ENCODE assay signal across 23 cellular contexts in the genomic region with DNA sequence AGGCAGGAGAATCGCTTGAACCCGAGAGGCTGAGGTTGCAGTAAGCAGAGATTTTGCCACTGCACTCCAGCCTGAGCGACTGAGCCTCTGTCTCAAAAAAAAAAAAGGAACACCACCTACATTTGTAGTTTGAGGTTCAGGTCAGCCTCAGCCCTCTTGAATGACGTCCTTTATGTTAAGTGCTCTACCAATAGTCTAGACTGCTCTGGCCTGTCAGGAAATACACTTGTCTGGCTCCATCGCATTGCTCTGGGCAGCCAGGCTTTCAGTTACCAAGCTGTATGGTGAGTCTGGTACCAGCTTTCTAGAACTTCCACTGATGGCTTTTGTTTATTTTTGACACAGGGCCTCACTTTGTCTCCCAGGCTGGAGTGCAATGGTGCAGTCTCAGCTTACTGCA. TPM values are rescaled to one million over a fixed set of nuclear protein-coding genes. Genes with fewer than 3 reads are reported as not detected.
DNase-seq lines count a peak whose midpoint lies in the region; ATAC-seq, FAIRE-seq and TF ChIP-seq lines count a peak whose summit lies in the region.
"Had no signal": no experiment of that assay in that cellular context is flagged by ENCODE, and none has a peak within 500 bp of the region (broad histone marks: within the 10 kb centered on the region; RNA-seq: fewer than 3 reads in every experiment).

No MANE protein-coding gene starts in this region.

- BruUV-seq in HepG2 (replicated peaks; lab: Mats Ljungman, UMichigan), result no TSS peak

- FAIRE-seq in HepG2 (lab: Jason Lieb, UNC), result no peak
- FAIRE-seq: A549, D721Med, G401.6, GM12891, GM19239 had no signal

- H3K4me3 ChIP-seq in HepG2 (replicated peaks in 1 of 3; ENCODE audit: insufficient read depth in 1 of 3, low read depth in 2 of 3, low read length in 3 of 3), result no peak overlapping the region
- H3K4me3 ChIP-seq in right lobe of liver, result no peak overlapping the region
- no peak overlapping the region for H3K4me3 ChIP-seq in lower lobe of right lung
- H3K4me3 ChIP-seq: A549; BLaER1 treated with 17β-estradiol and CSF1 and Interleukin-3, amounts not matched to agents 10 nM and 100 nM had no signal

- no peaks in the 10 kb centered on the region for H3K9me3 ChIP-seq in HepG2 (ENCODE audit: low read length)
- no peaks in the 10 kb centered on the region for H3K9me3 ChIP-seq in right lobe of liver
- H3K9me3 ChIP-seq in lower lobe of right lung, result no peaks in the 10 kb centered on the region
- H3K9me3 ChIP-seq: A549; BLaER1 treated with 17β-estradiol and CSF1 and Interleukin-3, amounts not matched to agents 10 nM and 100 nM; Caco-2 had no signal

- ATAC-seq in HepG2, result no peak
- ATAC-seq in right lobe of liver, result no peak
- peak; percentile 61 to 70 for ATAC-seq in lower lobe of right lung
- no peak for ATAC-seq in HG02642 (IDR thresholded peaks at IDR 0.05; ENCODE audit: poor library complexity, unreplicated experiment)
- no peak for ATAC-seq in HG03354 (IDR thresholded peaks at IDR 0.05; ENCODE audit: poor library complexity, severe bottlenecking, unreplicated experiment)
- ATAC-seq: A549; CD8-positive, alpha-beta T cell had no signal

- no peak overlapping the region for H3K27ac ChIP-seq in HepG2 (ENCODE audit: extremely low read length, insufficient read depth, low read length)
- H3K27ac ChIP-seq in right lobe of liver, result no peak overlapping the region
- H3K27ac ChIP-seq in lower lobe of right lung, result no peak overlapping the region
- H3K27ac ChIP-seq: 22Rv1; A549; BLaER1 treated with 17β-estradiol and CSF1 and Interleukin-3, amounts not matched to agents 10 nM and 100 nM; C4-2B had no signal

- in situ Hi-C loops in HepG2 (cut with HindIII; ENCODE audit: extremely low pct_ligation_motif_present, low pct_unique_long_range_greater_than_20kb), result no loop called here

- TF ChIP-seq CTCF in HepG2 (CRISPR knock-in tag; IDR thresholded peaks at IDR 0.05) (no peak), right lobe of liver (IDR thresholded peaks at IDR 0.05) (no peak), lower lobe of right lung (IDR thresholded peaks at IDR 0.05) (no peak)

- H3K4me1 ChIP-seq in HepG2 (ENCODE audit: insufficient read depth, low read length) (peaks cover 21% of the 10 kb centered on the region), right lobe of liver (peaks cover 0 to 13% (median 2%) of the 10 kb centered on the region in 4 donors), lower lobe of right lung (peaks cover 10% of the 10 kb centered on the region)

- no peaks in the 10 kb centered on the region for H4K20me1 ChIP-seq in HepG2 (ENCODE audit: insufficient read depth, low read length)

- CTCF ChIA-PET in HepG2 (lab: Yijun Ruan, JAX; ENCODE audit: low intra/inter-chr PET ratio, low total read pairs), result no interaction called here

- WGBS in HepG2 (ENCODE audit: low lambda C conversion rate), result 97% methylated on average over 5 of the region's 5 CpGs
- WGBS in right lobe of liver (ENCODE audit: insufficient coverage, low coverage, low lambda C conversion rate, missing lambda C conversion rate), result no CpG with 5 or more reads among the region's 5 CpGs

- no peak overlapping the region for H3K4me2 ChIP-seq in HepG2 (ENCODE audit: low read depth, low read length)
- H3K4me2 ChIP-seq: A549; BLaER1 treated with 17β-estradiol and CSF1 and Interleukin-3, amounts not matched to agents 10 nM and 100 nM had no signal

- intact Hi-C loops in HepG2 (cut with micrococcal nuclease; ENCODE audit: unreplicated experiment) (no loop called here), right lobe of liver (cut with DNase I) (no loop called here), lower lobe of right lung (cut with DNase I) (no loop called here)

- H3K36me3 ChIP-seq in HepG2 (replicated peaks in 1 of 2; ENCODE audit: control insufficient read depth in 1 of 2, insufficient read depth in 2 of 2, low read length in 2 of 2) (peaks cover 23 to 60% of the 10 kb centered on the region in 2 experiments), right lobe of liver (peaks cover 0 to 20% (median 3%) of the 10 kb centered on the region in 4 donors), lower lobe of right lung (peaks cover 49% of the 10 kb centered on the region)

- no peak overlapping the region for H3K9ac ChIP-seq in HepG2 (ENCODE audit: insufficient read depth, low read depth, low read length)

- TF ChIP-seq EP300 in HepG2 (IDR thresholded peaks at IDR 0.05; ENCODE audit: low read depth in 2 of 2, low read length in 2 of 2) (no peak), HepG2 (CRISPR knock-in tag; IDR thresholded peaks at IDR 0.05; ENCODE audit: borderline replicate concordance) (no peak)

- H2AFZ ChIP-seq in HepG2 (ENCODE audit: low read length), result no peak overlapping the region

- no peak for TF ChIP-seq RAD21 in HepG2 (CRISPR knock-in tag; IDR thresholded peaks at IDR 0.05)

- H3K79me2 ChIP-seq in HepG2 (ENCODE audit: insufficient read depth, low read length), result peaks cover 35% of the 10 kb centered on the region

- DNase-seq in HepG2 (ENCODE audit: low spot score) (no peak), right lobe of liver (no peak), lower lobe of right lung (no peak)
- DNase-seq: AML-193; Caco-2; Calu3; CD4-positive, alpha-beta T cell; CD8-positive, alpha-beta T cell; DMS79 treated with DMSO at 0.1 percent for 48 hours; GF-D8 had no signal

- TF ChIP-seq POLR2A in HepG2 (IDR thresholded peaks at IDR 0.05; ENCODE audit: insufficient read depth in 1 of 2, low read depth in 2 of 2, low read length in 2 of 2) (no peak), right lobe of liver (IDR thresholded peaks at IDR 0.05) (no peak)

- POLR2A ChIA-PET in HepG2 (lab: Yijun Ruan, JAX), result interaction anchor here (1.0 kb wide), 1 partner anchor 11 kb away, joined by 3 read pairs; a partner anchor contains a TSS

- H3K27me3 ChIP-seq in HepG2 (ENCODE audit: control insufficient read depth in 1 of 2, insufficient read depth in 2 of 2, low read length in 2 of 2) (no peaks in the 10 kb centered on the region), right lobe of liver (no peaks in the 10 kb centered on the region), lower lobe of right lung (ENCODE audit: low read depth) (no peaks in the 10 kb centered on the region)
- H3K27me3 ChIP-seq: BLaER1 treated with 17β-estradiol and CSF1 and Interleukin-3, amounts not matched to agents 10 nM and 100 nM had no signal

RNA-seq across cellular contexts. Expression of a gene that starts 11.4 kb away (rescaled TPM):
- 24.0 and 24.2 TPM in 2 replicates for total RNA-seq in HepG2 (2016; rRNA removed; fragmentation: Illumina TruSeq; extraction: Trizol)
- total RNA-seq in HepG2 (2016; cell fraction: cytosol; rRNA removed; fragmentation: Illumina TruSeq; extraction: Trizol; ENCODE audit: low read depth), result 19.2 and 21.2 TPM in 2 replicates
- 20.1 and 23.6 TPM in 2 replicates for total RNA-seq in HepG2 (2016; cell fraction: insoluble cytoplasmic fraction; rRNA removed; fragmentation: Illumina TruSeq; extraction: Trizol)
- total RNA-seq in HepG2 (2016; cell fraction: membrane; rRNA removed; fragmentation: Illumina TruSeq; extraction: Trizol), result 13.4 and 14.5 TPM in 2 replicates
- total RNA-seq in HepG2 (2016; cell fraction: nucleus; rRNA removed; fragmentation: Illumina TruSeq; extraction: Trizol), result 17.8 and 25.0 TPM in 2 replicates
- polyA plus RNA-seq in HepG2 (2011; rRNA removed), result 17.8 and 19.2 TPM in 2 replicates
- polyA plus RNA-seq in HepG2 (2011; cell fraction: cytosol; rRNA removed), result 11.8 and 11.9 TPM in 2 replicates
- 26.2 and 27.3 TPM in 2 replicates for polyA plus RNA-seq in HepG2 (2011; cell fraction: nucleus; rRNA removed)
- 18.6 and 19.8 TPM in 2 replicates for polyA plus RNA-seq in HepG2 (2012)
- polyA plus RNA-seq in HepG2 (2016; cell fraction: cytosol; fragmentation: Illumina TruSeq; extraction: Trizol; ENCODE audit: low read depth), result 2.0 and 3.0 TPM in 2 replicates
- polyA plus RNA-seq in HepG2 (2016; cell fraction: insoluble cytoplasmic fraction; fragmentation: Illumina TruSeq; extraction: Trizol; ENCODE audit: low read depth), result 11.1 and 12.4 TPM in 2 replicates
- 4.1 and 5.3 TPM in 2 replicates for polyA plus RNA-seq in HepG2 (2016; cell fraction: membrane; fragmentation: Illumina TruSeq; extraction: Trizol; ENCODE audit: low read depth)
- polyA plus RNA-seq in HepG2 (2016; cell fraction: nucleus; fragmentation: Illumina TruSeq; extraction: Trizol; ENCODE audit: insufficient read depth, low read depth), result 26.3 and 28.1 TPM in 2 replicates
- polyA minus RNA-seq in HepG2 (2011; rRNA and poly(A)+ RNA removed; ENCODE audit: low replicate concordance), result 39.7 and 48.1 TPM in 2 replicates
- 14.7 and 15.5 TPM in 2 replicates for polyA minus RNA-seq in HepG2 (2011; cell fraction: cytosol; rRNA and poly(A)+ RNA removed)
- 24.3 and 29.0 TPM in 2 replicates for polyA minus RNA-seq in HepG2 (2011; cell fraction: nucleus; rRNA and poly(A)+ RNA removed)
- 1 to 10 TPM; 2.2 to 6.0 (median 4.3) TPM for total RNA-seq in right lobe of liver
- 23.0 TPM for total RNA-seq in lower lobe of right lung

RNA-seq across cellular contexts. Expression of a gene that starts 19.3 kb away (rescaled TPM):
- total RNA-seq in HepG2 (2016; rRNA removed; fragmentation: Illumina TruSeq; extraction: Trizol) (0.07 TPM in 1 of 2 replicates, not detected in the other), right lobe of liver (under 1 TPM in 2 of 6 experiments, not detected in 4; 0.07 to 0.22 TPM), lower lobe of right lung (0.15 TPM)
- not detected in 2 replicates for total RNA-seq in HepG2 (2016; cell fraction: cytosol; rRNA removed; fragmentation: Illumina TruSeq; extraction: Trizol; ENCODE audit: low read depth)
- total RNA-seq in HepG2 (2016; cell fraction: insoluble cytoplasmic fraction; rRNA removed; fragmentation: Illumina TruSeq; extraction: Trizol), result 0.02 TPM in 1 of 2 replicates, not detected in the other
- not detected in 2 replicates for total RNA-seq in HepG2 (2016; cell fraction: membrane; rRNA removed; fragmentation: Illumina TruSeq; extraction: Trizol)
- total RNA-seq in HepG2 (2016; cell fraction: nucleus; rRNA removed; fragmentation: Illumina TruSeq; extraction: Trizol), result 0.13 TPM in 1 of 2 replicates, not detected in the other
- 0.03 and 0.08 TPM in 2 replicates for polyA plus RNA-seq in HepG2 (2011; rRNA removed)
- polyA plus RNA-seq in HepG2 (2011; cell fraction: cytosol; rRNA removed), result 0.01 and 0.04 TPM in 2 replicates
- polyA plus RNA-seq in HepG2 (2011; cell fraction: nucleus; rRNA removed), result 0.14 and 0.16 TPM in 2 replicates
- polyA plus RNA-seq in HepG2 (2012), result 0.04 and 0.08 TPM in 2 replicates
- not detected in 2 replicates for polyA plus RNA-seq in HepG2 (2016; cell fraction: cytosol; fragmentation: Illumina TruSeq; extraction: Trizol; ENCODE audit: low read depth)
- polyA plus RNA-seq in HepG2 (2016; cell fraction: insoluble cytoplasmic fraction; fragmentation: Illumina TruSeq; extraction: Trizol; ENCODE audit: low read depth), result not detected in 2 replicates
- not detected in 2 replicates for polyA plus RNA-seq in HepG2 (2016; cell fraction: membrane; fragmentation: Illumina TruSeq; extraction: Trizol; ENCODE audit: low read depth)
- polyA plus RNA-seq in HepG2 (2016; cell fraction: nucleus; fragmentation: Illumina TruSeq; extraction: Trizol; ENCODE audit: insufficient read depth, low read depth), result 0.09 TPM in 1 of 2 replicates, not detected in the other
- polyA minus RNA-seq in HepG2 (2011; rRNA and poly(A)+ RNA removed; ENCODE audit: low replicate concordance), result 0.05 and 0.06 TPM in 2 replicates
- 0.10 TPM in 1 of 2 replicates, not detected in the other for polyA minus RNA-seq in HepG2 (2011; cell fraction: cytosol; rRNA and poly(A)+ RNA removed)
- polyA minus RNA-seq in HepG2 (2011; cell fraction: nucleus; rRNA and poly(A)+ RNA removed), result 0.12 TPM in 1 of 2 replicates, not detected in the other
- total RNA-seq: A172; B cell; CD4-positive, alpha-beta T cell had no signal
- polyA plus RNA-seq: BJ had no signal

Comparison
In these comparisons a context has a peak if more than half of its experiments do, and no peak if none do; other contexts are left out.
1. ATAC-seq: peak in lower lobe of right lung (2 of 2); none in HepG2 (single experiment), right lobe of liver (0 of 4), HG02642 (single experiment) and HG03354 (single experiment).